Comparison of ENCODE assay signal across 1 cellular context in the genomic region with DNA sequence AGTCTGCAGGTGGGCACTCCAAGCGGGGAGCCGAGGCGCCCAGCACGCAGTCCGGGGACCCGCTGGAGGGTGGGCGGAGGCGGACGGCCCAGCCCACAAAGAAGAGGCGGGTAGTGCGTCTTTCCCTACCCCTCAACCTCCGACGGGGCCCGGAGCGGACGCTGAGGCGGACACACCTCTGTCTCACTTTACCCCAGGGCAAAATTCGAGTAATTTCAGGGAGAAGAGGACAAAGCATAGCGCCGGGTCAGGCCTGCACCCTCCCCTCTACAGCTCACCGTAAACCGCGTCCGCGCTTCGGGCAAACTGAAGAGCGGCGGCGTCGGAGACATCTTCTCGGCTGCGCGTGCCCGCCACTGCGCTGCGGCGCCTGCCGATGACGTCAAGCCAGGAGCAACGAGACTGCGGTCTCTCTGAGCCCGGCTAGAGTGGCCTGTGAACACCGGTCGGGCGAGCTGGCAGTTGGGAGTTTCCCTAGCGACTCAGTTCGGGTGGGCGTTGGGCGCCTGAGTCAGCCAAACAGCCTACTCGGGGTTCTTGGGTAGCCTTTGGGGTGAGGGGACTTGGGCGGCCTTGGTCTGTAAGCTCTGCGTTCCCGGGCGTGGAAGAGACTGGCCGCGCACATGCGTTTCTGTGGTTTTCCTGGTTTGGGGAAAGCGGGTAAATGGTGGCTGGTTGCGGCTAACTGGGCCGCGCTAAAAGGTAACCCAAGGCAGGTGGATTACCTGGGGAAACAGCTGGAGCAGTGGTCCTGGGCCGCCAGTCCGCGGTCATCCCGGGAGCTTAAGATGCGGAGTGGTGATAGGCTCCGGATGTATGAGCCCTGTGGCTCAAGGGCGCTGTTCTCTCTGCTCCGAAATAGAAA.
TF ChIP-seq lines count a peak whose summit lies in the region.

A gene with protein sequence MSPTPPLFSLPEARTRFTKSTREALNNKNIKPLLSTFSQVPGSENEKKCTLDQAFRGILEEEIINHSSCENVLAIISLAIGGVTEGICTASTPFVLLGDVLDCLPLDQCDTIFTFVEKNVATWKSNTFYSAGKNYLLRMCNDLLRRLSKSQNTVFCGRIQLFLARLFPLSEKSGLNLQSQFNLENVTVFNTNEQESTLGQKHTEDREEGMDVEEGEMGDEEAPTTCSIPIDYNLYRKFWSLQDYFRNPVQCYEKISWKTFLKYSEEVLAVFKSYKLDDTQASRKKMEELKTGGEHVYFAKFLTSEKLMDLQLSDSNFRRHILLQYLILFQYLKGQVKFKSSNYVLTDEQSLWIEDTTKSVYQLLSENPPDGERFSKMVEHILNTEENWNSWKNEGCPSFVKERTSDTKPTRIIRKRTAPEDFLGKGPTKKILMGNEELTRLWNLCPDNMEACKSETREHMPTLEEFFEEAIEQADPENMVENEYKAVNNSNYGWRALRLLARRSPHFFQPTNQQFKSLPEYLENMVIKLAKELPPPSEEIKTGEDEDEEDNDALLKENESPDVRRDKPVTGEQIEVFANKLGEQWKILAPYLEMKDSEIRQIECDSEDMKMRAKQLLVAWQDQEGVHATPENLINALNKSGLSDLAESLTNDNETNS (minus strand): TSS at position 360 of the 865 bp plus-strand sequence. CDS start 28 bp downstream, at position 332.

TF ChIP-seq in K562, 482 proteins besides CTCF, POLR2A, EP300 and RAD21 (continued from another document and continues in another):
- TF ChIP-seq ZC3H4 (CRISPR knock-in tag; IDR thresholded peaks at IDR 0.05; ENCODE audit: borderline replicate concordance) = peak; percentile 64; the same call in 1 of the 2 replicates
- TF ChIP-seq, protein P1, sequence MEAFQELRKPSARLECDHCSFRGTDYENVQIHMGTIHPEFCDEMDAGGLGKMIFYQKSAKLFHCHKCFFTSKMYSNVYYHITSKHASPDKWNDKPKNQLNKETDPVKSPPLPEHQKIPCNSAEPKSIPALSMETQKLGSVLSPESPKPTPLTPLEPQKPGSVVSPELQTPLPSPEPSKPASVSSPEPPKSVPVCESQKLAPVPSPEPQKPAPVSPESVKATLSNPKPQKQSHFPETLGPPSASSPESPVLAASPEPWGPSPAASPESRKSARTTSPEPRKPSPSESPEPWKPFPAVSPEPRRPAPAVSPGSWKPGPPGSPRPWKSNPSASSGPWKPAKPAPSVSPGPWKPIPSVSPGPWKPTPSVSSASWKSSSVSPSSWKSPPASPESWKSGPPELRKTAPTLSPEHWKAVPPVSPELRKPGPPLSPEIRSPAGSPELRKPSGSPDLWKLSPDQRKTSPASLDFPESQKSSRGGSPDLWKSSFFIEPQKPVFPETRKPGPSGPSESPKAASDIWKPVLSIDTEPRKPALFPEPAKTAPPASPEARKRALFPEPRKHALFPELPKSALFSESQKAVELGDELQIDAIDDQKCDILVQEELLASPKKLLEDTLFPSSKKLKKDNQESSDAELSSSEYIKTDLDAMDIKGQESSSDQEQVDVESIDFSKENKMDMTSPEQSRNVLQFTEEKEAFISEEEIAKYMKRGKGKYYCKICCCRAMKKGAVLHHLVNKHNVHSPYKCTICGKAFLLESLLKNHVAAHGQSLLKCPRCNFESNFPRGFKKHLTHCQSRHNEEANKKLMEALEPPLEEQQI (IDR thresholded peaks at IDR 0.05) = peak; percentile 76; the same call in 1 of the 2 replicates
- peak; percentile 89 for TF ChIP-seq NR2C2 (CRISPR knock-in tag; IDR thresholded peaks at IDR 0.05)
- peak; percentile 73; the same call in 1 of the 2 replicates for TF ChIP-seq NR2C2 (tag; IDR thresholded peaks at IDR 0.05)
- no peak; the same call in 1 of the 2 replicates for TF ChIP-seq ZZZ3 (IDR thresholded peaks at IDR 0.05)
- TF ChIP-seq, protein P2, sequence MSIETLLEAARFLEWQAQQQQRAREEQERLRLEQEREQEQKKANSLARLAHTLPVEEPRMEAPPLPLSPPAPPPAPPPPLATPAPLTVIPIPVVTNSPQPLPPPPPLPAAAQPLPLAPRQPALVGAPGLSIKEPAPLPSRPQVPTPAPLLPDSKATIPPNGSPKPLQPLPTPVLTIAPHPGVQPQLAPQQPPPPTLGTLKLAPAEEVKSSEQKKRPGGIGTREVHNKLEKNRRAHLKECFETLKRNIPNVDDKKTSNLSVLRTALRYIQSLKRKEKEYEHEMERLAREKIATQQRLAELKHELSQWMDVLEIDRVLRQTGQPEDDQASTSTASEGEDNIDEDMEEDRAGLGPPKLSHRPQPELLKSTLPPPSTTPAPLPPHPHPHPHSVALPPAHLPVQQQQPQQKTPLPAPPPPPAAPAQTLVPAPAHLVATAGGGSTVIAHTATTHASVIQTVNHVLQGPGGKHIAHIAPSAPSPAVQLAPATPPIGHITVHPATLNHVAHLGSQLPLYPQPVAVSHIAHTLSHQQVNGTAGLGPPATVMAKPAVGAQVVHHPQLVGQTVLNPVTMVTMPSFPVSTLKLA (conservative IDR thresholded peaks at IDR 0.05) = peak; percentile 94 to 98
- TF ChIP-seq POLR3A (IDR thresholded peaks at IDR 0.05; ENCODE audit: borderline replicate concordance, extremely low read depth, insufficient read depth, insufficient read length) = no peak
- TF ChIP-seq CBX8 (IDR thresholded peaks at IDR 0.05; ENCODE audit: borderline replicate concordance, extremely low read depth, low read depth, low read length, poor library complexity, severe bottlenecking) = no peak
- TF ChIP-seq, protein P3, sequence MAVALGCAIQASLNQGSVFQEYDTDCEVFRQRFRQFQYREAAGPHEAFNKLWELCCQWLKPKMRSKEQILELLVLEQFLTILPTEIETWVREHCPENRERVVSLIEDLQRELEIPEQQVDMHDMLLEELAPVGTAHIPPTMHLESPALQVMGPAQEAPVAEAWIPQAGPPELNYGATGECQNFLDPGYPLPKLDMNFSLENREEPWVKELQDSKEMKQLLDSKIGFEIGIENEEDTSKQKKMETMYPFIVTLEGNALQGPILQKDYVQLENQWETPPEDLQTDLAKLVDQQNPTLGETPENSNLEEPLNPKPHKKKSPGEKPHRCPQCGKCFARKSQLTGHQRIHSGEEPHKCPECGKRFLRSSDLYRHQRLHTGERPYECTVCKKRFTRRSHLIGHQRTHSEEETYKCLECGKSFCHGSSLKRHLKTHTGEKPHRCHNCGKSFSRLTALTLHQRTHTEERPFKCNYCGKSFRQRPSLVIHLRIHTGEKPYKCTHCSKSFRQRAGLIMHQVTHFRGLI (CRISPR knock-in tag; IDR thresholded peaks at IDR 0.05) = no peak
- no peak for TF ChIP-seq MYNN (IDR thresholded peaks at IDR 0.05)
- no peak for TF ChIP-seq MYNN (CRISPR knock-in tag; IDR thresholded peaks at IDR 0.05)
- peak; percentile 97 for TF ChIP-seq MYC (IDR thresholded peaks at IDR 0.05; ENCODE audit: low read depth, low read length)
- peak; percentile 96 for TF ChIP-seq MYC (CRISPR knock-in tag; IDR thresholded peaks at IDR 0.05; ENCODE audit: borderline replicate concordance, low read depth)
- TF ChIP-seq PCBP1 (IDR thresholded peaks at IDR 0.05; ENCODE audit: low read depth, low read length, poor library complexity, severe bottlenecking) = peak; percentile 66
- TF ChIP-seq ZNF23 (CRISPR knock-in tag; IDR thresholded peaks at IDR 0.05) = no peak; the same call in 1 of the 2 replicates
- peak; percentile 93 for TF ChIP-seq TBP (optimal IDR thresholded peaks at IDR 0.05; ENCODE audit: low read depth, low read length)
- TF ChIP-seq, protein P4, sequence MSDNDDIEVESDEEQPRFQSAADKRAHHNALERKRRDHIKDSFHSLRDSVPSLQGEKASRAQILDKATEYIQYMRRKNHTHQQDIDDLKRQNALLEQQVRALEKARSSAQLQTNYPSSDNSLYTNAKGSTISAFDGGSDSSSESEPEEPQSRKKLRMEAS (CRISPR knock-in tag; IDR thresholded peaks at IDR 0.05) = peak; percentile 97
- TF ChIP-seq TAF1 (IDR thresholded peaks at IDR 0.05; ENCODE audit: control insufficient read depth, extremely low read depth, insufficient read depth, low read length, severe bottlenecking) = peak; percentile 97
- peak; percentile 36; the same call in 1 of the 2 replicates for TF ChIP-seq KDM2B (CRISPR knock-in tag; IDR thresholded peaks at IDR 0.05)
- TF ChIP-seq BACH1 (tag; IDR thresholded peaks at IDR 0.05) = peak; percentile 82
- peak; percentile 90 for TF ChIP-seq DIDO1 (tag; IDR thresholded peaks at IDR 0.05; ENCODE audit: low read depth)
- TF ChIP-seq MCM5 (IDR thresholded peaks at IDR 0.05; ENCODE audit: low read depth) = no peak
- 0 out of 2 replicates have a peak, but pooled peaks have one; percentile 39 for TF ChIP-seq LEF1 (IDR thresholded peaks at IDR 0.05)
- no peak for TF ChIP-seq RBM25 (IDR thresholded peaks at IDR 0.05; ENCODE audit: low read depth, low read length, severe bottlenecking)
- TF ChIP-seq, protein P5, sequence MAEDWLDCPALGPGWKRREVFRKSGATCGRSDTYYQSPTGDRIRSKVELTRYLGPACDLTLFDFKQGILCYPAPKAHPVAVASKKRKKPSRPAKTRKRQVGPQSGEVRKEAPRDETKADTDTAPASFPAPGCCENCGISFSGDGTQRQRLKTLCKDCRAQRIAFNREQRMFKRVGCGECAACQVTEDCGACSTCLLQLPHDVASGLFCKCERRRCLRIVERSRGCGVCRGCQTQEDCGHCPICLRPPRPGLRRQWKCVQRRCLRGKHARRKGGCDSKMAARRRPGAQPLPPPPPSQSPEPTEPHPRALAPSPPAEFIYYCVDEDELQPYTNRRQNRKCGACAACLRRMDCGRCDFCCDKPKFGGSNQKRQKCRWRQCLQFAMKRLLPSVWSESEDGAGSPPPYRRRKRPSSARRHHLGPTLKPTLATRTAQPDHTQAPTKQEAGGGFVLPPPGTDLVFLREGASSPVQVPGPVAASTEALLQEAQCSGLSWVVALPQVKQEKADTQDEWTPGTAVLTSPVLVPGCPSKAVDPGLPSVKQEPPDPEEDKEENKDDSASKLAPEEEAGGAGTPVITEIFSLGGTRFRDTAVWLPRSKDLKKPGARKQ (CRISPR knock-in tag; IDR thresholded peaks at IDR 0.05) = no peak
- peak; percentile 89 for TF ChIP-seq NBN (IDR thresholded peaks at IDR 0.05; ENCODE audit: low read depth)
- peak; percentile 95 for TF ChIP-seq SETDB1 (IDR thresholded peaks at IDR 0.05; ENCODE audit: low read length)
- TF ChIP-seq SRF (CRISPR knock-in tag; IDR thresholded peaks at IDR 0.05) = no peak; a peak in 1 of 4 replicates
- TF ChIP-seq, protein P6, sequence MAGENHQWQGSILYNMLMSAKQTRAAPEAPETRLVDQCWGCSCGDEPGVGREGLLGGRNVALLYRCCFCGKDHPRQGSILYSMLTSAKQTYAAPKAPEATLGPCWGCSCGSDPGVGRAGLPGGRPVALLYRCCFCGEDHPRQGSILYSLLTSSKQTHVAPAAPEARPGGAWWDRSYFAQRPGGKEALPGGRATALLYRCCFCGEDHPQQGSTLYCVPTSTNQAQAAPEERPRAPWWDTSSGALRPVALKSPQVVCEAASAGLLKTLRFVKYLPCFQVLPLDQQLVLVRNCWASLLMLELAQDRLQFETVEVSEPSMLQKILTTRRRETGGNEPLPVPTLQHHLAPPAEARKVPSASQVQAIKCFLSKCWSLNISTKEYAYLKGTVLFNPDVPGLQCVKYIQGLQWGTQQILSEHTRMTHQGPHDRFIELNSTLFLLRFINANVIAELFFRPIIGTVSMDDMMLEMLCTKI (IDR thresholded peaks at IDR 0.05; ENCODE audit: partially characterized antibody) = no peak
- TF ChIP-seq POLR2AphosphoS5 (IDR thresholded peaks at IDR 0.05; ENCODE audit: control insufficient read depth, insufficient read depth, low read depth, low read length) = peak; percentile 96
- TF ChIP-seq, protein P7, sequence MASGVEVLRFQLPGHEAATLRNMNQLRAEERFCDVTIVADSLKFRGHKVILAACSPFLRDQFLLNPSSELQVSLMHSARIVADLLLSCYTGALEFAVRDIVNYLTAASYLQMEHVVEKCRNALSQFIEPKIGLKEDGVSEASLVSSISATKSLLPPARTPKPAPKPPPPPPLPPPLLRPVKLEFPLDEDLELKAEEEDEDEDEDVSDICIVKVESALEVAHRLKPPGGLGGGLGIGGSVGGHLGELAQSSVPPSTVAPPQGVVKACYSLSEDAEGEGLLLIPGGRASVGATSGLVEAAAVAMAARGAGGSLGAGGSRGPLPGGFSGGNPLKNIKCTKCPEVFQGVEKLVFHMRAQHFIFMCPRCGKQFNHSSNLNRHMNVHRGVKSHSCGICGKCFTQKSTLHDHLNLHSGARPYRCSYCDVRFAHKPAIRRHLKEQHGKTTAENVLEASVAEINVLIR (CRISPR knock-in tag; IDR thresholded peaks at IDR 0.05) = peak; percentile 98
- TF ChIP-seq XRCC3 (IDR thresholded peaks at IDR 0.05) = no peak
- TF ChIP-seq, protein P8, sequence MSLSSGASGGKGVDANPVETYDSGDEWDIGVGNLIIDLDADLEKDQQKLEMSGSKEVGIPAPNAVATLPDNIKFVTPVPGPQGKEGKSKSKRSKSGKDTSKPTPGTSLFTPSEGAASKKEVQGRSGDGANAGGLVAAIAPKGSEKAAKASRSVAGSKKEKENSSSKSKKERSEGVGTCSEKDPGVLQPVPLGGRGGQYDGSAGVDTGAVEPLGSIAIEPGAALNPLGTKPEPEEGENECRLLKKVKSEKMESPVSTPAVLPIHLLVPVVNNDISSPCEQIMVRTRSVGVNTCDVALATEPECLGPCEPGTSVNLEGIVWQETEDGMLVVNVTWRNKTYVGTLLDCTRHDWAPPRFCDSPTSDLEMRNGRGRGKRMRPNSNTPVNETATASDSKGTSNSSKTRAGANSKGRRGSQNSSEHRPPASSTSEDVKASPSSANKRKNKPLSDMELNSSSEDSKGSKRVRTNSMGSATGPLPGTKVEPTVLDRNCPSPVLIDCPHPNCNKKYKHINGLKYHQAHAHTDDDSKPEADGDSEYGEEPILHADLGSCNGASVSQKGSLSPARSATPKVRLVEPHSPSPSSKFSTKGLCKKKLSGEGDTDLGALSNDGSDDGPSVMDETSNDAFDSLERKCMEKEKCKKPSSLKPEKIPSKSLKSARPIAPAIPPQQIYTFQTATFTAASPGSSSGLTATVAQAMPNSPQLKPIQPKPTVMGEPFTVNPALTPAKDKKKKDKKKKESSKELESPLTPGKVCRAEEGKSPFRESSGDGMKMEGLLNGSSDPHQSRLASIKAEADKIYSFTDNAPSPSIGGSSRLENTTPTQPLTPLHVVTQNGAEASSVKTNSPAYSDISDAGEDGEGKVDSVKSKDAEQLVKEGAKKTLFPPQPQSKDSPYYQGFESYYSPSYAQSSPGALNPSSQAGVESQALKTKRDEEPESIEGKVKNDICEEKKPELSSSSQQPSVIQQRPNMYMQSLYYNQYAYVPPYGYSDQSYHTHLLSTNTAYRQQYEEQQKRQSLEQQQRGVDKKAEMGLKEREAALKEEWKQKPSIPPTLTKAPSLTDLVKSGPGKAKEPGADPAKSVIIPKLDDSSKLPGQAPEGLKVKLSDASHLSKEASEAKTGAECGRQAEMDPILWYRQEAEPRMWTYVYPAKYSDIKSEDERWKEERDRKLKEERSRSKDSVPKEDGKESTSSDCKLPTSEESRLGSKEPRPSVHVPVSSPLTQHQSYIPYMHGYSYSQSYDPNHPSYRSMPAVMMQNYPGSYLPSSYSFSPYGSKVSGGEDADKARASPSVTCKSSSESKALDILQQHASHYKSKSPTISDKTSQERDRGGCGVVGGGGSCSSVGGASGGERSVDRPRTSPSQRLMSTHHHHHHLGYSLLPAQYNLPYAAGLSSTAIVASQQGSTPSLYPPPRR (CRISPR knock-in tag; IDR thresholded peaks at IDR 0.05; ENCODE audit: borderline replicate concordance) = peak; percentile 25; the same call in 1 of the 2 replicates
- TF ChIP-seq TCF7 (IDR thresholded peaks at IDR 0.05; ENCODE audit: borderline replicate concordance) = peak; percentile 76
- no peak for TF ChIP-seq MECOM (CRISPR knock-in tag; IDR thresholded peaks at IDR 0.05)
- TF ChIP-seq ZNF408 (CRISPR knock-in tag; IDR thresholded peaks at IDR 0.05; ENCODE audit: low read depth) = no peak
- TF ChIP-seq RBM22 (IDR thresholded peaks at IDR 0.05; ENCODE audit: low read depth, low read length, poor library complexity, severe bottlenecking) = no peak
- TF ChIP-seq HSF4 (CRISPR knock-in tag; IDR thresholded peaks at IDR 0.05; ENCODE audit: borderline replicate concordance) = peak; percentile 58; the same call in 1 of the 2 replicates
- no peak for TF ChIP-seq SRSF9 (IDR thresholded peaks at IDR 0.05; ENCODE audit: borderline replicate concordance, low read depth, low read length)
- TF ChIP-seq FOXJ2 (tag; IDR thresholded peaks at IDR 0.05) = peak; percentile 71; the same call in 1 of the 2 replicates
